Comparison of ENCODE assay signal across 18 cellular contexts in the genomic region with DNA sequence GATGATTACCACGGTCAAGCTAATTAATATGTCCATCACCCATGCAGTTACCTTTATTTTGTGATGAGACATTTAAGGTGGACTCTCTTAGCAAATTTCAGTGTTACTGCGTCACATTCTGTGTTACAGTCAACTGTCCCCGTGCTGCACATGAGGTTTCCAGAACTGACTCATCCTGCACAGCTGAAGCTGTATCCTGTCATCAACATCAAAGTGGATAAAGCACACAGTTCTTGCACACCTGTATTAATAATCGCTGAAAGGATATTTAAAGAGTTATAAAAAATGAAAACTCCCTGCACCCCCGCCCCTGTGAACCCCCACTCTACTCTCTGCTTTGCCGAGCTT. TPM values are rescaled to one million over a fixed set of nuclear protein-coding genes. Genes with fewer than 3 reads are reported as not detected.
DNase-seq lines count a peak whose midpoint lies in the region; ATAC-seq and TF ChIP-seq lines count a peak whose summit lies in the region.
"Had no signal": no experiment of that assay in that cellular context is flagged by ENCODE, and none has a peak within 500 bp of the region (broad histone marks: within the 10 kb centered on the region; RNA-seq: fewer than 3 reads in every experiment).

No MANE protein-coding gene starts in this region.

- peak; percentile 99 to 100 for ATAC-seq in activated CD4-positive, CD25-positive, alpha-beta regulatory T cell treated with anti-CD3 and anti-CD28 coated beads, Interleukin-2, amount 50 U/mL, for 24 hours
- ATAC-seq in HG03520 (IDR thresholded peaks at IDR 0.05; ENCODE audit: unreplicated experiment) (no peak), heart right ventricle (no peak)
- ATAC-seq: HCT116 had no signal

- DNase-seq in activated CD4-positive, CD25-positive, alpha-beta regulatory T cell treated with anti-CD3 and anti-CD28 coated beads, Interleukin-2, amount 50 U/mL, for 72 hours, result no peak
- peak; percentile 14 for DNase-seq in RKO (ENCODE audit: low spot score)
- peak; percentile 70 for DNase-seq in activated naive CD4-positive, alpha-beta T cell treated with anti-CD3 and anti-CD28 coated beads for 36 hours
- peak; percentile 24 for DNase-seq in stimulated activated CD4-positive, alpha-beta T cell treated with anti-CD3 and anti-CD28 coated beads, Interleukin-4, amount 100 ng/mL, for 1 hour
- DNase-seq in type B pancreatic cell (ENCODE audit: extremely low spot score, unreplicated experiment), result no peak
- no peak for DNase-seq in heart right ventricle
- DNase-seq: effector CD8-positive, alpha-beta T cell; KG1; NCI-H1105 had no signal

- TF ChIP-seq CTCF in type B pancreatic cell (conservative IDR thresholded peaks at IDR 0.05), result no peak
- TF ChIP-seq CTCF in heart right ventricle (IDR thresholded peaks at IDR 0.05), result no peak

- H3K9me3 Mint-ChIP-seq in activated naive CD4-positive, alpha-beta T cell treated with anti-CD3 and anti-CD28 coated beads for 36 hours, result peaks cover 16% of the 10 kb centered on the region
- H3K9me3 Mint-ChIP-seq in type B pancreatic cell, result no peaks in the 10 kb centered on the region

- H3K4me1 ChIP-seq in heart right ventricle, result no peaks in the 10 kb centered on the region

- intact Hi-C loops in activated naive CD4-positive, alpha-beta T cell treated with anti-CD3 and anti-CD28 coated beads for 36 hours (cut with micrococcal nuclease), result no loop called here
- intact Hi-C loops in heart right ventricle (cut with DNase I), result no loop called here

- H3K4me1 Mint-ChIP-seq in activated naive CD4-positive, alpha-beta T cell treated with anti-CD3 and anti-CD28 coated beads for 36 hours (ENCODE audit: low read depth), result peaks cover 10% of the 10 kb centered on the region
- peaks cover 6% of the 10 kb centered on the region for H3K4me1 Mint-ChIP-seq in type B pancreatic cell (ENCODE audit: unreplicated experiment)

- H3K36me3 ChIP-seq in heart right ventricle, result no peaks in the 10 kb centered on the region
- H3K36me3 ChIP-seq: cardiac muscle cell had no signal

- H3K4me3 Mint-ChIP-seq in activated naive CD4-positive, alpha-beta T cell treated with anti-CD3 and anti-CD28 coated beads for 36 hours, result no peak overlapping the region
- no peak overlapping the region for H3K4me3 Mint-ChIP-seq in type B pancreatic cell
- H3K4me3 Mint-ChIP-seq: activated naive CD4-positive, alpha-beta T cell treated with anti-CD3 and anti-CD28 coated beads, Interleukin-2, amount 50 U/mL, for 24 hours had no signal

- CTCF ChIA-PET in activated naive CD4-positive, alpha-beta T cell treated with anti-CD3 and anti-CD28 coated beads for 36 hours (lab: Charles Lee), result interaction anchor here (1.1 to 1.5 kb wide), 3 partner anchors 36 to 223 kb away, joined by 3 to 4 read pairs (median 3); no protein-coding TSS in a partner anchor

- H3K27ac Mint-ChIP-seq in activated naive CD4-positive, alpha-beta T cell treated with anti-CD3 and anti-CD28 coated beads for 36 hours, result no peak overlapping the region
- no peak overlapping the region for H3K27ac Mint-ChIP-seq in type B pancreatic cell
- H3K27ac Mint-ChIP-seq: activated naive CD4-positive, alpha-beta T cell treated with anti-CD3 and anti-CD28 coated beads, Interleukin-2, amount 50 U/mL, for 24 hours had no signal

- 71% methylated on average over 6 of the region's 6 CpGs for WGBS in heart right ventricle, 2 donors

- peaks cover 1% of the 10 kb centered on the region for H3K36me3 Mint-ChIP-seq in activated naive CD4-positive, alpha-beta T cell treated with anti-CD3 and anti-CD28 coated beads for 36 hours (ENCODE audit: low read depth)
- no peaks in the 10 kb centered on the region for H3K36me3 Mint-ChIP-seq in type B pancreatic cell

- no peak overlapping the region for H3K27ac ChIP-seq in heart right ventricle

- H3K27me3 Mint-ChIP-seq in activated naive CD4-positive, alpha-beta T cell treated with anti-CD3 and anti-CD28 coated beads for 36 hours (ENCODE audit: low read depth), result no peaks in the 10 kb centered on the region
- H3K27me3 Mint-ChIP-seq in type B pancreatic cell, result peaks cover 29% of the 10 kb centered on the region
- H3K27me3 Mint-ChIP-seq: activated naive CD4-positive, alpha-beta T cell treated with anti-CD3 and anti-CD28 coated beads, Interleukin-2, amount 50 U/mL, for 24 hours had no signal

- peaks cover 0 to 61% (median 22%) of the 10 kb centered on the region in 7 donors for H3K27me3 ChIP-seq in heart right ventricle
- H3K27me3 ChIP-seq: cardiac muscle cell had no signal

- H3K4me3 ChIP-seq in heart right ventricle, result no peak overlapping the region
- H3K4me3 ChIP-seq: cardiac muscle cell had no signal

- peaks cover 0 to 33% (median 3%) of the 10 kb centered on the region in 11 donors for H3K9me3 ChIP-seq in heart right ventricle

RNA-seq across cellular contexts. Expression of a gene that starts 3.4 kb away (rescaled TPM):
- total RNA-seq in activated naive CD4-positive, alpha-beta T cell treated with anti-CD3 and anti-CD28 coated beads for 36 hours, result not detected
- total RNA-seq in type B pancreatic cell (ENCODE audit: low replicate concordance) (not detected in 2 replicates), heart right ventricle (not detected)
- not detected for polyA plus RNA-seq in heart right ventricle
- total RNA-seq: A673; cardiac muscle cell; omental fat pad; RPMI7951; T-helper 1 cell treated with Interleukin-12 subunit alpha and Interleukin-12 subunit beta and Interleukin-4 antibody, amounts not matched to agents 30 ng/mL and 1 ng/mL, for 36 hours had no signal
- polyA plus RNA-seq: cardiac muscle cell had no signal

RNA-seq across cellular contexts. Expression of a gene that starts 8.5 kb away (rescaled TPM):
- total RNA-seq in activated naive CD4-positive, alpha-beta T cell treated with anti-CD3 and anti-CD28 coated beads for 36 hours, result not detected
- total RNA-seq in type B pancreatic cell (ENCODE audit: low replicate concordance) (not detected in 2 replicates), heart right ventricle (not detected)
- polyA plus RNA-seq in heart right ventricle, result not detected
- total RNA-seq: cardiac muscle cell; omental fat pad; RPMI7951; T-helper 1 cell treated with Interleukin-12 subunit alpha and Interleukin-12 subunit beta and Interleukin-4 antibody, amounts not matched to agents 30 ng/mL and 1 ng/mL, for 36 hours had no signal

RNA-seq across cellular contexts. Expression of a gene that starts 10.2 kb away (rescaled TPM):
- not detected for total RNA-seq in activated naive CD4-positive, alpha-beta T cell treated with anti-CD3 and anti-CD28 coated beads for 36 hours
- not detected in 2 replicates for total RNA-seq in type B pancreatic cell (ENCODE audit: low replicate concordance)
- not detected for total RNA-seq in heart right ventricle
- not detected for polyA plus RNA-seq in heart right ventricle
- total RNA-seq: A673; cardiac muscle cell; omental fat pad; RPMI7951; T-helper 1 cell treated with Interleukin-12 subunit alpha and Interleukin-12 subunit beta and Interleukin-4 antibody, amounts not matched to agents 30 ng/mL and 1 ng/mL, for 36 hours had no signal

RNA-seq across cellular contexts. Expression of a gene that starts 16.6 kb away (rescaled TPM):
- total RNA-seq in activated naive CD4-positive, alpha-beta T cell treated with anti-CD3 and anti-CD28 coated beads for 36 hours, result not detected
- total RNA-seq in type B pancreatic cell (ENCODE audit: low replicate concordance) (not detected in 2 replicates), heart right ventricle (not detected)
- polyA plus RNA-seq in heart right ventricle, result not detected
- total RNA-seq: A673; cardiac muscle cell; omental fat pad; RPMI7951; T-helper 1 cell treated with Interleukin-12 subunit alpha and Interleukin-12 subunit beta and Interleukin-4 antibody, amounts not matched to agents 30 ng/mL and 1 ng/mL, for 36 hours had no signal
- polyA plus RNA-seq: cardiac muscle cell had no signal

RNA-seq across cellular contexts. Expression of a gene that starts 25.2 kb away (rescaled TPM):
- total RNA-seq in activated naive CD4-positive, alpha-beta T cell treated with anti-CD3 and anti-CD28 coated beads for 36 hours, result not detected
- total RNA-seq in type B pancreatic cell (ENCODE audit: low replicate concordance) (not detected in 2 replicates), heart right ventricle (not detected)
- polyA plus RNA-seq in heart right ventricle, result not detected
- total RNA-seq: cardiac muscle cell; omental fat pad; RPMI7951; T-helper 1 cell treated with Interleukin-12 subunit alpha and Interleukin-12 subunit beta and Interleukin-4 antibody, amounts not matched to agents 30 ng/mL and 1 ng/mL, for 36 hours had no signal
- polyA plus RNA-seq: cardiac muscle cell had no signal

Comparison
In these comparisons a context has a peak if more than half of its experiments do, and no peak if none do; other contexts are left out.
1. ATAC-seq: peak in activated CD4-positive, CD25-positive, alpha-beta regulatory T cell treated with anti-CD3 and anti-CD28 coated beads, Interleukin-2, amount 50 U/mL, for 24 hours (2 of 2); none in HG03520 (single experiment) and heart right ventricle (0 of 8).
2. DNase-seq: peak in RKO (single experiment), activated naive CD4-positive, alpha-beta T cell treated with anti-CD3 and anti-CD28 coated beads for 36 hours (single experiment) and stimulated activated CD4-positive, alpha-beta T cell treated with anti-CD3 and anti-CD28 coated beads, Interleukin-4, amount 100 ng/mL, for 1 hour (single experiment); none in activated CD4-positive, CD25-positive, alpha-beta regulatory T cell treated with anti-CD3 and anti-CD28 coated beads, Interleukin-2, amount 50 U/mL, for 72 hours (single experiment), type B pancreatic cell (single experiment) and heart right ventricle (0 of 2).